Comparison of ENCODE assay signal across 13 cellular contexts in genomic region chr3:165624761-165625160, GRCh38.
DNase-seq lines count a peak whose midpoint lies in the region; TF ChIP-seq lines count a peak whose summit lies in the region.
"Had no signal": no experiment of that assay in that cellular context is flagged by ENCODE, and none has a peak within 500 bp of the region (broad histone marks: within the 10 kb centered on the region; RNA-seq: fewer than 3 reads in every experiment).

No MANE protein-coding gene starts in this region.

- H3K4me3 ChIP-seq in effector memory CD4-positive, alpha-beta T cell (ENCODE audit: insufficient read depth, low read depth, low read length, poor library complexity, severe bottlenecking) = no peak overlapping the region
- H3K4me3 ChIP-seq in ascending aorta = no peak overlapping the region
- H3K4me3 ChIP-seq: HAP-1 had no signal

- no peaks in the 10 kb centered on the region for H3K4me1 ChIP-seq in effector memory CD4-positive, alpha-beta T cell (ENCODE audit: control insufficient read depth, insufficient read depth, low read length, poor library complexity, severe bottlenecking)
- H3K4me1 ChIP-seq in ascending aorta = no peaks in the 10 kb centered on the region
- H3K4me1 ChIP-seq: HAP-1, parathyroid adenoma had no signal

- no peaks in the 10 kb centered on the region for H3K27me3 ChIP-seq in effector memory CD4-positive, alpha-beta T cell (replicated peaks; ENCODE audit: control insufficient read depth, insufficient read depth, low read length, poor library complexity, severe bottlenecking)
- H3K27me3 ChIP-seq in ascending aorta = no peaks in the 10 kb centered on the region

- no peaks in the 10 kb centered on the region for H3K36me3 ChIP-seq in effector memory CD4-positive, alpha-beta T cell (ENCODE audit: control insufficient read depth, insufficient read depth, low read length)
- H3K36me3 ChIP-seq in ascending aorta = no peaks in the 10 kb centered on the region
- H3K36me3 ChIP-seq: HAP-1 had no signal

- intact Hi-C loops in ascending aorta (cut with DNase I) = no loop called here

- H3K27ac ChIP-seq in VCaP (no peak overlapping the region), ascending aorta (no peak overlapping the region)
- no peak overlapping the region for H3K27ac ChIP-seq in effector memory CD4-positive, alpha-beta T cell (ENCODE audit: insufficient read depth, low read length, poor library complexity, severe bottlenecking)
- H3K27ac ChIP-seq: epithelial cell of prostate, parathyroid adenoma had no signal

- TF ChIP-seq CTCF in VCaP (conservative IDR thresholded peaks at IDR 0.05) (peak; percentile 14; the same call in 1 of the 2 replicates), ascending aorta (IDR thresholded peaks at IDR 0.05) (no peak)

- DNase-seq in COLO829 (ENCODE audit: low spot score) (peak; percentile 9), HT-29 (ENCODE audit: low spot score) (peak; percentile 31), iPS-NIHi11 (ENCODE audit: low spot score) (peak; percentile 17), ascending aorta (ENCODE audit: low spot score in 2 of 2) (no peak), AML-193 (lab: John Stamatoyannopoulos, UW) (no peak)
- no peak for DNase-seq in effector memory CD4-positive, alpha-beta T cell
- DNase-seq in stimulated activated CD4-positive, alpha-beta T cell treated with anti-CD3 and anti-CD28 coated beads, Interleukin-4, amount 100 ng/mL, for 24 hours = no peak
- DNase-seq: islet precursor cell, NCI-H187 treated with DMSO at 0.1 percent for 48 hours had no signal

- H3K9me3 ChIP-seq in effector memory CD4-positive, alpha-beta T cell (ENCODE audit: control insufficient read depth, low read length) = no peaks in the 10 kb centered on the region
- peaks cover 0 to 5% of the 10 kb centered on the region in 2 donors for H3K9me3 ChIP-seq in ascending aorta

Comparison
In these comparisons a context has a peak if more than half of its experiments do, and no peak if none do; other contexts are left out.
1. DNase-seq: peak in COLO829 (single experiment), HT-29 (single experiment) and iPS-NIHi11 (single experiment); none in effector memory CD4-positive, alpha-beta T cell (0 of 3), ascending aorta (0 of 2), AML-193 (0 of 2) and stimulated activated CD4-positive, alpha-beta T cell treated with anti-CD3 and anti-CD28 coated beads, Interleukin-4, amount 100 ng/mL, for 24 hours (single experiment).